18 cellular contexts compared by ENCODE assay signal in genomic region chr7:28954936-28955335, GRCh38. TPM values are rescaled to one million over a fixed set of nuclear protein-coding genes. Genes with fewer than 3 reads are reported as not detected.
DNase-seq lines count a peak whose midpoint lies in the region; ATAC-seq and TF ChIP-seq lines count a peak whose summit lies in the region.
"Had no signal": no experiment of that assay in that cellular context is flagged by ENCODE, and none has a peak within 500 bp of the region (broad histone marks: within the 10 kb centered on the region; RNA-seq: fewer than 3 reads in every experiment).

No MANE protein-coding gene starts in this region.

- DNase-seq in natural killer cell (no peak), NK-92 (lab: John Stamatoyannopoulos, UW; ENCODE audit: unreplicated experiment) (no peak), NCI-H2196 treated with DMSO at 0.1 percent for 48 hours (lab: John Stamatoyannopoulos, UW; ENCODE audit: unreplicated experiment) (no peak)
- DNase-seq in natural killer cell treated with Interleukin-12 subunit alpha and Interleukin-12 subunit beta and Interleukin-15 and Interleukin-18, amount 100 ng/mL, for 72 hours (ENCODE audit: low spot score) = no peak
- DNase-seq in T-helper 2 cell treated with Interferon-gamma antibody and Interleukin-4, amounts not matched to agents 5 μg/mL and 100 μg/mL, for 36 hours (ENCODE audit: low spot score) = no peak
- DNase-seq in activated CD4-positive, alpha-beta T cell treated with anti-CD3 and anti-CD28 coated beads, Interleukin-2, amount 50 U/mL, for 1 hour = no peak
- DNase-seq: ACHN; CD4-positive, alpha-beta memory T cell; Kasumi-1; mesendoderm; NCI-H1436; NCI-H2227 treated with DMSO at 0.1 percent for 48 hours; SIG-M5; stimulated activated naive B cell treated with anti-CD40 and anti-IgM and Interleukin-4, amounts not matched to agents 10 μg/mL and 1 μg/mL and 100 μg/mL, for 72 hours; T-helper 17 cell had no signal

- peak overlapping the region in 1 of 2 donors; percentile 79 for H3K9ac ChIP-seq in duodenal mucosa (ENCODE audit: low read depth in 1 of 2, low read length in 2 of 2)
- H3K9ac ChIP-seq: GM23248 had no signal

- H3K36me3 Mint-ChIP-seq in natural killer cell (no peaks in the 10 kb centered on the region), nephron (ENCODE audit: low read depth) (peaks cover 26% of the 10 kb centered on the region)
- H3K36me3 Mint-ChIP-seq in natural killer cell treated with Interleukin-12 subunit alpha and Interleukin-12 subunit beta and Interleukin-15 and Interleukin-18, amount 100 ng/mL, for 72 hours = no peaks in the 10 kb centered on the region
- H3K36me3 Mint-ChIP-seq in T-helper 2 cell treated with Interferon-gamma antibody and Interleukin-4, amounts not matched to agents 5 μg/mL and 100 μg/mL, for 36 hours (ENCODE audit: low read depth) = no peaks in the 10 kb centered on the region
- H3K36me3 Mint-ChIP-seq: CD4-positive, alpha-beta memory T cell; stimulated activated naive B cell treated with anti-CD40 and anti-IgM and Interleukin-4, amounts not matched to agents 10 μg/mL and 1 μg/mL and 100 μg/mL, for 72 hours had no signal

- no peaks in the 10 kb centered on the region for H3K9me3 Mint-ChIP-seq in natural killer cell
- H3K9me3 Mint-ChIP-seq in natural killer cell treated with Interleukin-12 subunit alpha and Interleukin-12 subunit beta and Interleukin-15 and Interleukin-18, amount 100 ng/mL, for 72 hours = no peaks in the 10 kb centered on the region
- no peaks in the 10 kb centered on the region for H3K9me3 Mint-ChIP-seq in nephron
- H3K9me3 Mint-ChIP-seq in T-helper 2 cell treated with Interferon-gamma antibody and Interleukin-4, amounts not matched to agents 5 μg/mL and 100 μg/mL, for 36 hours = no peaks in the 10 kb centered on the region
- H3K9me3 Mint-ChIP-seq: stimulated activated naive B cell treated with anti-CD40 and anti-IgM and Interleukin-4, amounts not matched to agents 10 μg/mL and 1 μg/mL and 100 μg/mL, for 72 hours had no signal

- H3K4me1 Mint-ChIP-seq in natural killer cell (peaks cover 14 to 17% of the 10 kb centered on the region in 2 donors), nephron (peaks cover 53% of the 10 kb centered on the region)
- peaks cover 0 to 10% of the 10 kb centered on the region in 2 donors for H3K4me1 Mint-ChIP-seq in natural killer cell treated with Interleukin-12 subunit alpha and Interleukin-12 subunit beta and Interleukin-15 and Interleukin-18, amount 100 ng/mL, for 72 hours (ENCODE audit: low read depth in 2 of 2)
- H3K4me1 Mint-ChIP-seq in T-helper 2 cell treated with Interferon-gamma antibody and Interleukin-4, amounts not matched to agents 5 μg/mL and 100 μg/mL, for 36 hours (ENCODE audit: low read depth) = peaks cover 2% of the 10 kb centered on the region

- no peaks in the 10 kb centered on the region for H3K36me3 ChIP-seq in duodenal mucosa (ENCODE audit: control insufficient read depth in 1 of 2, insufficient read depth in 2 of 2, low read length in 2 of 2)

- no peak for ATAC-seq in natural killer cell
- no peak for ATAC-seq in natural killer cell treated with Interleukin-12 subunit alpha and Interleukin-12 subunit beta and Interleukin-15 and Interleukin-18, amount 100 ng/mL, for 72 hours
- ATAC-seq: T-helper 17 cell had no signal

- H3K27ac Mint-ChIP-seq in natural killer cell = no peak overlapping the region
- H3K27ac Mint-ChIP-seq in natural killer cell treated with Interleukin-12 subunit alpha and Interleukin-12 subunit beta and Interleukin-15 and Interleukin-18, amount 100 ng/mL, for 72 hours = no peak overlapping the region
- peak overlapping the region; percentile 34 to 71 (median 40) for H3K27ac Mint-ChIP-seq in nephron
- H3K27ac Mint-ChIP-seq in T-helper 2 cell treated with Interferon-gamma antibody and Interleukin-4, amounts not matched to agents 5 μg/mL and 100 μg/mL, for 36 hours = no peak overlapping the region
- H3K27ac Mint-ChIP-seq: CD4-positive, alpha-beta memory T cell; T-helper 17 cell had no signal

- TF ChIP-seq CTCF in natural killer cell (IDR thresholded peaks at IDR 0.05) (no peak), nephron (IDR thresholded peaks at IDR 0.05; ENCODE audit: unreplicated experiment in 3 of 3) (no peak)

- no peak overlapping the region for H3K27ac ChIP-seq in duodenal mucosa (ENCODE audit: low read depth, low read length)
- H3K27ac ChIP-seq: GM23248 had no signal

- H3K9me3 ChIP-seq in duodenal mucosa (ENCODE audit: control insufficient read depth in 1 of 2, low read length in 2 of 2) = no peaks in the 10 kb centered on the region

- peak overlapping the region; percentile 64 to 79 for H3K4me3 ChIP-seq in duodenal mucosa (ENCODE audit: low read depth in 1 of 2, low read length in 2 of 2)

- peaks cover 40 to 51% of the 10 kb centered on the region in 2 donors for H3K27me3 Mint-ChIP-seq in natural killer cell (ENCODE audit: low read depth in 2 of 2)
- H3K27me3 Mint-ChIP-seq in natural killer cell treated with Interleukin-12 subunit alpha and Interleukin-12 subunit beta and Interleukin-15 and Interleukin-18, amount 100 ng/mL, for 72 hours = peaks cover 41 to 60% of the 10 kb centered on the region in 2 donors
- peaks cover 7% of the 10 kb centered on the region for H3K27me3 Mint-ChIP-seq in nephron (ENCODE audit: low read depth)
- peaks cover 72% of the 10 kb centered on the region for H3K27me3 Mint-ChIP-seq in T-helper 2 cell treated with Interferon-gamma antibody and Interleukin-4, amounts not matched to agents 5 μg/mL and 100 μg/mL, for 36 hours (ENCODE audit: low read depth)

- peaks cover 6 to 9% of the 10 kb centered on the region in 2 donors for H3K27me3 ChIP-seq in duodenal mucosa (ENCODE audit: control insufficient read depth in 1 of 2, insufficient read depth in 2 of 2, low read length in 2 of 2)

- H3K4me1 ChIP-seq in duodenal mucosa (ENCODE audit: control insufficient read depth in 1 of 2, insufficient read depth in 2 of 2, low read length in 2 of 2) = peaks cover 23 to 37% of the 10 kb centered on the region in 2 donors

- H3K4me3 Mint-ChIP-seq in natural killer cell (peak overlapping the region; percentile 78), nephron (peak overlapping the region; percentile 76 to 78 (median 77))
- H3K4me3 Mint-ChIP-seq in natural killer cell treated with Interleukin-12 subunit alpha and Interleukin-12 subunit beta and Interleukin-15 and Interleukin-18, amount 100 ng/mL, for 72 hours = no peak overlapping the region
- no peak overlapping the region for H3K4me3 Mint-ChIP-seq in T-helper 2 cell treated with Interferon-gamma antibody and Interleukin-4, amounts not matched to agents 5 μg/mL and 100 μg/mL, for 36 hours
- H3K4me3 Mint-ChIP-seq: T-helper 17 cell had no signal

- intact Hi-C loops in natural killer cell (cut with micrococcal nuclease) = no loop called here

RNA-seq across cellular contexts. Expression of gene TRIL, which starts 3.2 kb away (rescaled TPM):
- total RNA-seq in natural killer cell = under 1 TPM in 1 of 3 donors, not detected in 2; 0.07 TPM
- under 1 TPM in 1 of 2 donors, not detected in 1; 0.11 TPM for total RNA-seq in natural killer cell treated with Interleukin-12 subunit alpha and Interleukin-12 subunit beta and Interleukin-15 and Interleukin-18, amount 100 ng/mL, for 72 hours
- total RNA-seq: CD4-positive, alpha-beta memory T cell; T-helper 17 cell had no signal

Comparison
In these comparisons a context has a peak if more than half of its experiments do, and no peak if none do; other contexts are left out.
1. H3K4me3 Mint-ChIP-seq: peak in natural killer cell (single experiment) and nephron (3 of 3); none in natural killer cell treated with Interleukin-12 subunit alpha and Interleukin-12 subunit beta and Interleukin-15 and Interleukin-18, amount 100 ng/mL, for 72 hours (single experiment) and T-helper 2 cell treated with Interferon-gamma antibody and Interleukin-4, amounts not matched to agents 5 μg/mL and 100 μg/mL, for 36 hours (single experiment).
2. H3K27ac Mint-ChIP-seq: peak in nephron (3 of 3); none in natural killer cell (0 of 2), natural killer cell treated with Interleukin-12 subunit alpha and Interleukin-12 subunit beta and Interleukin-15 and Interleukin-18, amount 100 ng/mL, for 72 hours (0 of 2) and T-helper 2 cell treated with Interferon-gamma antibody and Interleukin-4, amounts not matched to agents 5 μg/mL and 100 μg/mL, for 36 hours (single experiment).